Comparison of ENCODE assay signal across 1 cellular context in genomic region chrX:12955882-12956703, GRCh38.
TF ChIP-seq lines count a peak whose summit lies in the region.

No MANE protein-coding gene starts in this region.

TF ChIP-seq in K562, 482 proteins besides CTCF, POLR2A, EP300 and RAD21 (continued from another document and continues in another):
- TF ChIP-seq RERE (CRISPR knock-in tag; IDR thresholded peaks at IDR 0.05; ENCODE audit: borderline replicate concordance) (no peak), ZBTB1 (CRISPR knock-in tag; IDR thresholded peaks at IDR 0.05; ENCODE audit: borderline replicate concordance, low read depth) (no peak), MED1 (CRISPR knock-in tag; IDR thresholded peaks at IDR 0.05; ENCODE audit: borderline replicate concordance) (no peak), MAZ (CRISPR knock-in tag; conservative IDR thresholded peaks at IDR 0.05 in 1 of 2, IDR thresholded peaks at IDR 0.05 in 1 of 2) (peak in 1 of 2 experiments; percentile 53; a peak in 1 of 4 replicates), MAFG (tag; conservative IDR thresholded peaks at IDR 0.05) (no peak), NCOA1 (IDR thresholded peaks at IDR 0.05; ENCODE audit: low read depth) (no peak), ZNF717 (CRISPR knock-in tag; IDR thresholded peaks at IDR 0.05) (no peak), ZFX (CRISPR knock-in tag; IDR thresholded peaks at IDR 0.05) (peak; percentile 92), CREBBP (IDR thresholded peaks at IDR 0.05; ENCODE audit: low read depth, low read length) (no peak), ELF1 (tag; IDR thresholded peaks at IDR 0.05) (no peak), ZNF24 (IDR thresholded peaks at IDR 0.05) (no peak), ZNF140 (CRISPR knock-in tag; IDR thresholded peaks at IDR 0.05) (no peak), HNRNPH1 (optimal IDR thresholded peaks at IDR 0.05; ENCODE audit: low read depth, low read length) (no peak), KLF13 (tag; IDR thresholded peaks at IDR 0.05; ENCODE audit: borderline replicate concordance, low read depth) (peak; percentile 84), XRCC5 (IDR thresholded peaks at IDR 0.05; ENCODE audit: low read depth, low read length) (no peak), SMAD3 (CRISPR knock-in tag; conservative IDR thresholded peaks at IDR 0.05) (peak; percentile 82), TCFL5 (CRISPR knock-in tag; conservative IDR thresholded peaks at IDR 0.05) (no peak; the same call in 1 of the 2 replicates), MEIS2 (IDR thresholded peaks at IDR 0.05; ENCODE audit: partially characterized antibody) (peak; percentile 9), NR2F6 (CRISPR knock-in tag; IDR thresholded peaks at IDR 0.05) (no peak), DACH1 (IDR thresholded peaks at IDR 0.05; ENCODE audit: partially characterized antibody) (no peak), ZNF75A (CRISPR knock-in tag; IDR thresholded peaks at IDR 0.05) (no peak), ZNF384 (IDR thresholded peaks at IDR 0.05; ENCODE audit: low read depth, low read length) (no peak), CSDE1 (IDR thresholded peaks at IDR 0.05) (no peak), ZNF121 (CRISPR knock-in tag; conservative IDR thresholded peaks at IDR 0.05) (no peak), HSF4 (CRISPR knock-in tag; IDR thresholded peaks at IDR 0.05; ENCODE audit: borderline replicate concordance) (peak; percentile 84), BCLAF1 (IDR thresholded peaks at IDR 0.05; ENCODE audit: borderline replicate concordance in 1 of 2, control insufficient read depth in 1 of 2, low read depth in 2 of 2, low read length in 1 of 2) (no peak), SMARCA4 (IDR thresholded peaks at IDR 0.05) (peak; percentile 46; the same call in 1 of the 2 replicates), THAP7 (CRISPR knock-in tag; IDR thresholded peaks at IDR 0.05) (no peak), NFYB (IDR thresholded peaks at IDR 0.05; ENCODE audit: extremely low read depth, insufficient read length) (no peak), NFE2L1 (tag; IDR thresholded peaks at IDR 0.05; ENCODE audit: borderline replicate concordance, low read depth) (no peak; the same call in 1 of the 2 replicates), MTA1 (IDR thresholded peaks at IDR 0.05; ENCODE audit: borderline replicate concordance) (no peak), CBX2 (IDR thresholded peaks at IDR 0.05; ENCODE audit: insufficient read depth, low read length, poor library complexity, severe bottlenecking) (no peak), RBM25 (IDR thresholded peaks at IDR 0.05; ENCODE audit: low read depth, low read length, severe bottlenecking) (no peak), TCF3 (CRISPR knock-in tag; IDR thresholded peaks at IDR 0.05) (0 out of 2 replicates have a peak, but pooled peaks have one; percentile 37), CAMTA2 (CRISPR knock-in tag; conservative IDR thresholded peaks at IDR 0.05) (no peak), TFAM (CRISPR knock-in tag; conservative IDR thresholded peaks at IDR 0.05) (no peak), GABPB1 (CRISPR knock-in tag; IDR thresholded peaks at IDR 0.05) (0 out of 2 replicates have a peak, but pooled peaks have one; percentile 32), ZNF217 (CRISPR knock-in tag; IDR thresholded peaks at IDR 0.05) (no peak), MLLT1 (IDR thresholded peaks at IDR 0.05) (no peak; a peak in 1 of 4 replicates), E2F4 (CRISPR knock-in tag; IDR thresholded peaks at IDR 0.05; ENCODE audit: low read depth) (no peak), MAFF (IDR thresholded peaks at IDR 0.05; ENCODE audit: low read length) (no peak), ZNF511 (CRISPR knock-in tag; IDR thresholded peaks at IDR 0.05) (no peak), PURB (CRISPR knock-in tag; IDR thresholded peaks at IDR 0.05; ENCODE audit: low read depth) (no peak), MECOM (CRISPR knock-in tag; IDR thresholded peaks at IDR 0.05) (peak; percentile 73)
